Comparison of ENCODE assay signal across 21 cellular contexts in genomic region chr19:52880895-52881389, GRCh38. TPM values are rescaled to one million over a fixed set of nuclear protein-coding genes. Genes with fewer than 3 reads are reported as not detected.
"Had no signal": no experiment of that assay in that cellular context is flagged by ENCODE, and none has a peak within 500 bp of the region (broad histone marks: within the 10 kb centered on the region; RNA-seq: fewer than 3 reads in every experiment).

No MANE protein-coding gene starts in this region.

- H3K9ac ChIP-seq: parathyroid adenoma had no signal

- H3K27me3 Mint-ChIP-seq: effector memory CD8-positive, alpha-beta T cell; naive thymus-derived CD4-positive, alpha-beta T cell had no signal

- H3K27ac ChIP-seq: foreskin keratinocyte, heart left ventricle, parathyroid adenoma, psoas muscle, right lobe of liver, spleen, stomach had no signal

- ATAC-seq: effector memory CD8-positive, alpha-beta T cell; foreskin keratinocyte; heart left ventricle; left colon; left ventricle myocardium superior; naive thymus-derived CD4-positive, alpha-beta T cell; psoas muscle; right lobe of liver had no signal

- H3K4me3 Mint-ChIP-seq: effector memory CD8-positive, alpha-beta T cell; naive thymus-derived CD4-positive, alpha-beta T cell; nephron progenitor cell had no signal

- H3K4me3 ChIP-seq: heart left ventricle, lung, psoas muscle, right lobe of liver, stomach had no signal

- H3K4me1 Mint-ChIP-seq: naive thymus-derived CD4-positive, alpha-beta T cell; nephron progenitor cell had no signal

- H3K79me2 ChIP-seq: parathyroid adenoma had no signal

- H3K4me1 ChIP-seq: foreskin keratinocyte, heart left ventricle, parathyroid adenoma, psoas muscle, right lobe of liver, spleen, stomach had no signal

- DNase-seq: effector memory CD8-positive, alpha-beta T cell; erythroblast; foreskin keratinocyte; heart left ventricle; hippocampal formation; left colon; left ventricle myocardium superior; naive thymus-derived CD4-positive, alpha-beta T cell; nephron progenitor cell; psoas muscle; retina; right lobe of liver; spleen; stimulated activated CD4-positive, alpha-beta T cell treated with anti-CD3 and anti-CD28 coated beads, Interleukin-2, amount 100 ng/mL, for 24 hours; stimulated activated CD4-positive, alpha-beta T cell treated with anti-CD3 and anti-CD28 coated beads, Interleukin-4, amount 100 ng/mL, for 4 hours; stimulated activated naive CD4-positive, alpha-beta T cell; stomach had no signal

- H2AFZ ChIP-seq: parathyroid adenoma had no signal

- FAIRE-seq: endothelial cell of umbilical vein had no signal

- H3K27me3 ChIP-seq: foreskin keratinocyte, heart left ventricle, right lobe of liver, spleen, stomach had no signal

- H3K27ac Mint-ChIP-seq: effector memory CD8-positive, alpha-beta T cell; naive thymus-derived CD4-positive, alpha-beta T cell; nephron progenitor cell had no signal

RNA-seq across cellular contexts. Expression of gene ZNF320, which starts 16.5 kb away (rescaled TPM):
- total RNA-seq: mononuclear cell had no signal
